ENCODE assay signal across 13 cellular contexts in genomic region chr17:51439395-51440229, GRCh38.
DNase-seq lines count a peak whose midpoint lies in the region; ATAC-seq, FAIRE-seq and TF ChIP-seq lines count a peak whose summit lies in the region.
"Had no signal": no experiment of that assay in that cellular context is flagged by ENCODE, and none has a peak within 500 bp of the region (broad histone marks: within the 10 kb centered on the region; RNA-seq: fewer than 3 reads in every experiment).

No MANE protein-coding gene starts in this region.

- peak overlapping the region; percentile 56 to 64 for H3K27ac Mint-ChIP-seq in T-cell

- POLR2A ChIA-PET in T-cell (lab: Charles Lee): no interaction called here

- TF ChIP-seq CTCF in heart left ventricle (IDR thresholded peaks at IDR 0.05): no peak
- TF ChIP-seq CTCF in D721Med (IDR thresholded peaks at IDR 0.05; ENCODE audit: insufficient read depth, missing control alignments): no peak

- no peaks in the 10 kb centered on the region for H3K36me3 ChIP-seq in heart left ventricle
- H3K36me3 ChIP-seq: ascending aorta had no signal

- intact Hi-C loops in heart left ventricle (cut with DNase I): no loop called here

- no peak for FAIRE-seq in D721Med (lab: Jason Lieb, UNC)

- H3K4me1 ChIP-seq in heart left ventricle: peaks cover 0 to 15% (median 0%) of the 10 kb centered on the region in 12 donors
- H3K4me1 ChIP-seq: ascending aorta had no signal

- H3K27me3 ChIP-seq in heart left ventricle: peaks cover 0 to 2% (median 0%) of the 10 kb centered on the region in 9 donors
- H3K27me3 ChIP-seq: ascending aorta had no signal

- TF ChIP-seq POLR2A in heart left ventricle (IDR thresholded peaks at IDR 0.05): no peak

- 36 to 54% (median 48%) methylated on average over 8 of the region's 8 CpGs for WGBS in heart left ventricle, 4 donors

- H3K36me3 Mint-ChIP-seq in T-cell: peaks cover 4% of the 10 kb centered on the region

- H3K4me1 Mint-ChIP-seq in T-cell: peaks cover 18 to 37% (median 25%) of the 10 kb centered on the region in 3 donors

- ATAC-seq in T-cell (replicated peaks in 1 of 4) (peak in 3 of 4 experiments; percentile 59 to 84 (median 65)), heart left ventricle (peak in 3 of 4 donors; percentile 16 to 87 (median 57)), HG03280 (IDR thresholded peaks at IDR 0.05; ENCODE audit: unreplicated experiment) (no peak), HG03442 (IDR thresholded peaks at IDR 0.05; ENCODE audit: unreplicated experiment) (no peak)

- no peak overlapping the region for H3K4me3 Mint-ChIP-seq in T-cell
- H3K4me3 Mint-ChIP-seq: nephron had no signal

- H3K9me3 ChIP-seq in heart left ventricle: peaks cover 0 to 6% (median 0%) of the 10 kb centered on the region in 12 donors
- H3K9me3 ChIP-seq: ascending aorta had no signal

- H3K27ac ChIP-seq in heart left ventricle: no peak overlapping the region
- H3K27ac ChIP-seq: ascending aorta had no signal

- H3K9me3 Mint-ChIP-seq in T-cell: no peaks in the 10 kb centered on the region

- H3K4me3 ChIP-seq in heart left ventricle: no peak overlapping the region
- H3K4me3 ChIP-seq: ascending aorta had no signal

- H3K27me3 Mint-ChIP-seq in T-cell: no peaks in the 10 kb centered on the region

- DNase-seq in stimulated activated CD4-positive, alpha-beta T cell treated with anti-CD3 and anti-CD28 coated beads, Interleukin-15, amount 100 ng/mL, for 24 hours: peak; percentile 14
- DNase-seq in stimulated activated CD4-positive, alpha-beta T cell treated with anti-CD3 and anti-CD28 coated beads, Interleukin-2, amount 100 ng/mL, for 48 hours: no peak
- DNase-seq in T-cell: peak in 1 of 34 experiments; percentile 28
- no peak for DNase-seq in heart left ventricle
- no peak for DNase-seq in NCI-H446 treated with DMSO at 0.1 percent for 48 hours (lab: John Stamatoyannopoulos, UW)
- no peak for DNase-seq in D721Med (ENCODE audit: insufficient read length, low spot score)
- DNase-seq: activated CD8-positive, alpha-beta memory T cell treated with anti-CD3 and anti-CD28 coated beads, Interleukin-2, amount 50 U/mL, for 4 hours; NCI-H226; stimulated activated CD4-positive, alpha-beta T cell treated with anti-CD3 and anti-CD28 coated beads, Interleukin-12 subunit alpha, Interleukin-12 subunit beta, amount 100 ng/mL, for 4 hours had no signal

- CTCF ChIA-PET in T-cell (lab: Charles Lee): no interaction called here

Comparison
In these comparisons a context has a peak if more than half of its experiments do, and no peak if none do; other contexts are left out.
1. ATAC-seq: peak in T-cell (3 of 4) and heart left ventricle (3 of 4); none in HG03280 (single experiment) and HG03442 (single experiment).